8 cellular contexts compared by ENCODE assay signal in the genomic region with DNA sequence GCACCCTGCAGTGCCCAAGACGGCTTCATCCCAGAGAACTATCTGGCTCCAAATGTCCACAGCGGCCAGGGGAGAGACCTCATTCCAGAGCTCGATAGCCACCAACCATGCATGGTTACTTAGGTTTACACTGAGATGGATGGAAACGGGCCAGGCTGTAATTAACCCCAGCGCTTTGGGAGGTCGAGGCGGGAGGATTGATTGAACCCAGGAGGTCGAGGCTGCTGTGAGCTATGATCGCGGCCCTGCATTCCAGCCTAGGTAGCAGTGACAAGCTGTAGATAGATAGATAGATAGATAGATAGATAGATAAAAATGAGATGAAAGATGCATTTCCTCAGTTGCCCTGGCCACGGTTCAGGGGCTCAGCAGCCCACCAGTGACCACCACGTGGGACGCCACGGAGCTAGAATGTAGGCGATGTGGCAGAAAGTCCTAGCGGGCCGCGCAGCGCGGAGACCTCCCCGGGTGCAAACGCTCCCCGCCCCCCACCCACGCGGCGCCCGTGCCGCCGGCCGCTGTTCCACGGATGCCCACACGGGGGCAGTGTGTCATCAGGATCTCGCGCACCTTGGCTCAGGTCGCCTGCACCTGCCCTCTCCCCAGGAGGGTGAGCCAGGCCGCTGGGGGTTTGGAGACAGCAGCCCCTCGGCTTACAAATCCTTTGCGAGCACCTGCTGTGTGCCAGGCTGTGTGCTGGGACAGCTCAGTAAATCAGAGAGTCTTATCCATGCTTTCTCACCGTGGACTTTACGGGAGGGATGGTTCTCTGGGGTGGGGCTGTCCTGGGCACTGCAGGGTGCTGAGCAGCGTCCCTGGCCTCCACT. TPM values are rescaled to one million over a fixed set of nuclear protein-coding genes. Genes with fewer than 3 reads are reported as not detected.
DNase-seq lines count a peak whose midpoint lies in the region; ATAC-seq and TF ChIP-seq lines count a peak whose summit lies in the region.

No MANE protein-coding gene starts in this region.

- H3K36me3 ChIP-seq in GM23248 (ENCODE audit: low read depth), result no peaks in the 10 kb centered on the region
- no peaks in the 10 kb centered on the region for H3K36me3 ChIP-seq in PC-9 (ENCODE audit: low read depth)
- H3K36me3 ChIP-seq in heart right ventricle, result no peaks in the 10 kb centered on the region
- no peaks in the 10 kb centered on the region for H3K36me3 ChIP-seq in skeletal muscle satellite cell (ENCODE audit: insufficient read depth, low read length)

- H3K9me2 ChIP-seq in GM23248 (ENCODE audit: insufficient read depth), result no peaks in the 10 kb centered on the region
- no peaks in the 10 kb centered on the region for H3K9me2 ChIP-seq in PC-9 (ENCODE audit: insufficient read depth)

- H3K4me1 ChIP-seq in GM23248 (ENCODE audit: insufficient read depth) (no peaks in the 10 kb centered on the region), PC-9 (replicated peaks; ENCODE audit: insufficient read depth) (no peaks in the 10 kb centered on the region; the same call in 1 of the 2 replicates), heart right ventricle (peaks cover 0 to 17% (median 8%) of the 10 kb centered on the region in 9 donors), skeletal muscle satellite cell (ENCODE audit: control insufficient read depth, insufficient read depth, low read length) (no peaks in the 10 kb centered on the region)

- 8 to 12% methylated on average over 27 to 41 of the region's 41 CpGs for WGBS in GM23248 (ENCODE audit: low coverage in 1 of 2, low lambda C conversion rate in 2 of 2, missing lambda C conversion rate in 2 of 2), 2 experiments
- WGBS in heart right ventricle, 2 donors, result 10 to 11% methylated on average over 41 of the region's 41 CpGs

- no TSS peak for BruUV-seq in PC-9 (replicated peaks; lab: Mats Ljungman, UMichigan)

- no peaks in the 10 kb centered on the region for H3K79me2 ChIP-seq in GM23248 (ENCODE audit: insufficient read depth)
- H3K79me2 ChIP-seq in PC-9 (ENCODE audit: low read depth), result no peaks in the 10 kb centered on the region

- H3K27ac ChIP-seq in AG04450 (ENCODE audit: low read depth, low read length) (no peak overlapping the region), GM23248 (no peak overlapping the region), PC-9 (no peak overlapping the region), heart right ventricle (no peak overlapping the region)

- no peak overlapping the region for H3K9ac ChIP-seq in GM23248
- no peak overlapping the region for H3K9ac ChIP-seq in skeletal muscle satellite cell (ENCODE audit: low read depth, low read length)

- in situ Hi-C loops in GM23248 (cut with MboI), result no loop called here

- H3K9me3 ChIP-seq in AG04450 (ENCODE audit: control insufficient read depth, insufficient read depth, low read length) (no peaks in the 10 kb centered on the region), GM23248 (ENCODE audit: low read depth) (no peaks in the 10 kb centered on the region), PC-9 (ENCODE audit: insufficient read depth, low read depth) (no peaks in the 10 kb centered on the region), heart right ventricle (no peaks in the 10 kb centered on the region), skeletal muscle satellite cell (replicated peaks; ENCODE audit: low read length) (no peaks in the 10 kb centered on the region)

- CTCF ChIA-PET in AG04450 (lab: Charles Lee) (interaction anchor here (0.5 to 2.4 kb wide), 26 partner anchors 9 to 153 kb away, joined by 3 to 14 read pairs (median 4); a partner anchor contains a TSS), PC-9 (lab: Charles Lee) (interaction anchor here (0.6 kb wide), 1 partner anchor 1133 kb away, joined by 5 read pairs; no protein-coding TSS in a partner anchor)

- H3K4me2 ChIP-seq in GM23248 (ENCODE audit: unreplicated experiment) (no peak overlapping the region), PC-9 (peak overlapping the region; percentile 70), skeletal muscle satellite cell (ENCODE audit: low read length) (peak overlapping the region; percentile 75)

- H3F3A ChIP-seq in GM23248 (ENCODE audit: insufficient read depth) (no peaks in the 10 kb centered on the region), PC-9 (ENCODE audit: insufficient read depth, low read depth) (no peaks in the 10 kb centered on the region)

- DNase-seq in AG04450 (ENCODE audit: low read depth, low spot score) (no peak), GM23248 (peak; percentile 55), PC-9 (peak in 1 of 2 experiments; percentile 49), activated gamma-delta T cell treated with Interleukin-2 at 50 U/mL for 16 hours (peak; percentile 75), heart right ventricle (peak in 1 of 2 donors; percentile 70)

- H4K20me1 ChIP-seq in GM23248 (ENCODE audit: insufficient read depth) (no peaks in the 10 kb centered on the region), PC-9 (ENCODE audit: insufficient read depth) (no peaks in the 10 kb centered on the region)

- peak overlapping the region; percentile 57; the same call in 1 of the 2 replicates for H2AFZ ChIP-seq in GM23248
- 0 out of 2 replicates have a peak overlapping the region, but pooled peaks have one; percentile 52 for H2AFZ ChIP-seq in PC-9

- H3K4me3 ChIP-seq in AG04450 (ENCODE audit: low read depth, low read length) (peak overlapping the region; percentile 43), GM23248 (peak overlapping the region; percentile 33; the same call in 1 of the 2 replicates), PC-9 (no peak overlapping the region), heart right ventricle (peak overlapping the region in 1 of 10 donors; percentile 25), skeletal muscle satellite cell (ENCODE audit: low read length) (peak overlapping the region; percentile 35)

- TF ChIP-seq CTCF in AG04450 (IDR thresholded peaks at IDR 0.05; ENCODE audit: low read depth, low read length) (peak; percentile 85), PC-9 (conservative IDR thresholded peaks at IDR 0.05) (peak; percentile 87), heart right ventricle (IDR thresholded peaks at IDR 0.05) (peak; percentile 86 to 95 (median 90))

- intact Hi-C loops in PC-9 (cut with micrococcal nuclease; ENCODE audit: unreplicated experiment) (loop anchor here (10.0 kb wide), 1 partner anchor 229 kb away; no protein-coding TSS in a partner anchor), heart right ventricle (cut with DNase I) (loop anchor here in 7 of 10 donors (2.0 to 10.0 kb wide), 6 partner anchors 36 to 121 kb away; no protein-coding TSS in a partner anchor)

- H3K27me3 ChIP-seq in AG04450 (ENCODE audit: control insufficient read depth, insufficient read depth, low read length) (no peaks in the 10 kb centered on the region), GM23248 (replicated peaks; ENCODE audit: insufficient read depth) (no peaks in the 10 kb centered on the region), PC-9 (ENCODE audit: insufficient read depth, low read depth) (no peaks in the 10 kb centered on the region), heart right ventricle (no peaks in the 10 kb centered on the region), skeletal muscle satellite cell (ENCODE audit: control insufficient read depth, insufficient read depth, low read length) (no peaks in the 10 kb centered on the region)

- peak; percentile 44 to 82 (median 72) for ATAC-seq in heart right ventricle
- ATAC-seq in GM21360 (IDR thresholded peaks at IDR 0.05; ENCODE audit: unreplicated experiment), result no peak
- no peak for ATAC-seq in GM18519 (IDR thresholded peaks at IDR 0.05; ENCODE audit: low FRiP score, unreplicated experiment)

- POLR2A ChIA-PET in AG04450 (lab: Yijun Ruan, JAX) (interaction anchor here (1.2 kb wide), 1 partner anchor 19 kb away, joined by 3 read pairs; no protein-coding TSS in a partner anchor), PC-9 (lab: Charles Lee; ENCODE audit: unreplicated experiment) (no interaction called here)

RNA-seq across cellular contexts. Expression of a gene that starts 13.5 kb away (rescaled TPM):
- polyA plus RNA-seq in AG04450 (2011; rRNA removed) (317 and 392 TPM in 2 replicates), GM23248 (2016; fragmentation: Nextera tagmentation; extraction: Ambion mirVana) (133 and 157 TPM in 2 replicates), heart right ventricle (1,000 to 10,000 TPM in 1 of 2 donors, 100 to 1,000 TPM in 1; 679 to 1,254 TPM)
- 348 and 444 TPM in 2 replicates for polyA minus RNA-seq in AG04450 (2011; rRNA and poly(A)+ RNA removed)
- 254 and 337 TPM in 2 replicates for total RNA-seq in GM23248 (2014; rRNA removed; shearing (Covaris generic))
- total RNA-seq in PC-9 (2021) (210 and 217 TPM in 2 replicates), heart right ventricle (100 to 1,000 TPM; 653 to 857 (median 758) TPM)
- 115 and 174 TPM in 2 replicates for total RNA-seq in skeletal muscle satellite cell (2012; rRNA removed)

RNA-seq across cellular contexts. Expression of a gene that starts 18.3 kb away (rescaled TPM):
- polyA plus RNA-seq in AG04450 (2011; rRNA removed) (8.9 and 17.2 TPM in 2 replicates), GM23248 (2016; fragmentation: Nextera tagmentation; extraction: Ambion mirVana) (14.2 and 15.0 TPM in 2 replicates), heart right ventricle (10 to 100 TPM; 28.2 to 40.7 TPM)
- polyA minus RNA-seq in AG04450 (2011; rRNA and poly(A)+ RNA removed), result 15.2 and 22.2 TPM in 2 replicates
- total RNA-seq in GM23248 (2014; rRNA removed; shearing (Covaris generic)), result 69.9 and 99.3 TPM in 2 replicates
- total RNA-seq in PC-9 (2021) (36.9 and 38.8 TPM in 2 replicates), heart right ventricle (10 to 100 TPM; 57.4 to 83.2 (median 68.8) TPM)
- total RNA-seq in skeletal muscle satellite cell (2012; rRNA removed), result 51.0 and 61.8 TPM in 2 replicates

RNA-seq across cellular contexts. Expression of a gene that starts 46.7 kb away (rescaled TPM):
- polyA plus RNA-seq in AG04450 (2011; rRNA removed) (0.47 and 0.82 TPM in 2 replicates), GM23248 (2016; fragmentation: Nextera tagmentation; extraction: Ambion mirVana) (2.9 and 3.6 TPM in 2 replicates), heart right ventricle (10 to 100 TPM; 35.9 to 54.6 TPM)
- 0.30 and 0.60 TPM in 2 replicates for polyA minus RNA-seq in AG04450 (2011; rRNA and poly(A)+ RNA removed)
- 4.3 and 10.1 TPM in 2 replicates for total RNA-seq in GM23248 (2014; rRNA removed; shearing (Covaris generic))
- total RNA-seq in PC-9 (2021) (13.7 and 21.8 TPM in 2 replicates), heart right ventricle (10 to 100 TPM; 28.2 to 64.5 (median 39.9) TPM)
- total RNA-seq in skeletal muscle satellite cell (2012; rRNA removed), result 0.44 and 0.76 TPM in 2 replicates

Comparison
In these comparisons a context has a peak if more than half of its experiments do, and no peak if none do; other contexts are left out.
1. ATAC-seq: peak in heart right ventricle (8 of 8); none in GM21360 (single experiment) and GM18519 (single experiment).
2. Peak in every context shown above with its lines, with median percentiles within 50 percentile points of each other: CTCF ChIP-seq.